In genomic region chr3:23760325-23760724, GRCh38 we compare ENCODE assay signal across 12 cellular contexts. TPM values are rescaled to one million over a fixed set of nuclear protein-coding genes. Genes with fewer than 3 reads are reported as not detected.
DNase-seq lines count a peak whose midpoint lies in the region; ATAC-seq, FAIRE-seq and TF ChIP-seq lines count a peak whose summit lies in the region.
"Had no signal": no experiment of that assay in that cellular context is flagged by ENCODE, and none has a peak within 500 bp of the region (broad histone marks: within the 10 kb centered on the region; RNA-seq: fewer than 3 reads in every experiment).

No MANE protein-coding gene starts in this region.

- no peaks in the 10 kb centered on the region for H3K36me3 ChIP-seq in H7 (replicated peaks; ENCODE audit: control insufficient read depth, insufficient read depth, low read length)

- ATAC-seq in GM19324 (IDR thresholded peaks at IDR 0.05; ENCODE audit: low FRiP score, unreplicated experiment) (peak; percentile 5), HG02884 (IDR thresholded peaks at IDR 0.05; ENCODE audit: unreplicated experiment) (peak; percentile 1), omental fat pad (ENCODE audit: low FRiP score) (no peak)

- no peak for FAIRE-seq in D721Med (lab: Jason Lieb, UNC)
- FAIRE-seq: islet of Langerhans had no signal

- no peak overlapping the region for H3K4me3 ChIP-seq in H7 (ENCODE audit: insufficient read depth, low read depth, low read length)
- H3K4me3 ChIP-seq: SK-N-MC had no signal

- H3K27me3 ChIP-seq in H7 (ENCODE audit: control insufficient read depth, insufficient read depth, low read length): no peaks in the 10 kb centered on the region

- no peak for DNase-seq in D721Med (ENCODE audit: insufficient read length, low spot score)
- peak; percentile 47 for DNase-seq in UCSD-AML1 (lab: John Stamatoyannopoulos, UW; ENCODE audit: unreplicated experiment)
- DNase-seq in NCI-H524 treated with DMSO at 0.1 percent for 48 hours (lab: John Stamatoyannopoulos, UW): no peak
- no peak for DNase-seq in HT-29 (ENCODE audit: low spot score)
- DNase-seq in omental fat pad (ENCODE audit: low spot score): no peak
- DNase-seq in H7: no peak
- DNase-seq: anterior cingulate cortex, IMR-90 had no signal

- TF ChIP-seq CTCF in D721Med (IDR thresholded peaks at IDR 0.05; ENCODE audit: insufficient read depth, missing control alignments) (peak; percentile 10), omental fat pad (IDR thresholded peaks at IDR 0.05) (no peak)

RNA-seq across cellular contexts. Expression of gene UBE2E1, which starts 45.4 kb away (rescaled TPM):
- total RNA-seq in HT-29 (2014; rRNA removed; shearing (Covaris generic)): 43.1 and 51.3 TPM in 2 replicates
- 100 to 1,000 TPM in 1 of 4 donors, 10 to 100 TPM in 3; 72.8 to 114 (median 85.6) TPM for total RNA-seq in omental fat pad
- total RNA-seq in H7 (2014; rRNA removed; shearing (Covaris generic)): 138 and 159 TPM in 2 replicates
